ENCODE assay signal across 19 cellular contexts in the genomic region with DNA sequence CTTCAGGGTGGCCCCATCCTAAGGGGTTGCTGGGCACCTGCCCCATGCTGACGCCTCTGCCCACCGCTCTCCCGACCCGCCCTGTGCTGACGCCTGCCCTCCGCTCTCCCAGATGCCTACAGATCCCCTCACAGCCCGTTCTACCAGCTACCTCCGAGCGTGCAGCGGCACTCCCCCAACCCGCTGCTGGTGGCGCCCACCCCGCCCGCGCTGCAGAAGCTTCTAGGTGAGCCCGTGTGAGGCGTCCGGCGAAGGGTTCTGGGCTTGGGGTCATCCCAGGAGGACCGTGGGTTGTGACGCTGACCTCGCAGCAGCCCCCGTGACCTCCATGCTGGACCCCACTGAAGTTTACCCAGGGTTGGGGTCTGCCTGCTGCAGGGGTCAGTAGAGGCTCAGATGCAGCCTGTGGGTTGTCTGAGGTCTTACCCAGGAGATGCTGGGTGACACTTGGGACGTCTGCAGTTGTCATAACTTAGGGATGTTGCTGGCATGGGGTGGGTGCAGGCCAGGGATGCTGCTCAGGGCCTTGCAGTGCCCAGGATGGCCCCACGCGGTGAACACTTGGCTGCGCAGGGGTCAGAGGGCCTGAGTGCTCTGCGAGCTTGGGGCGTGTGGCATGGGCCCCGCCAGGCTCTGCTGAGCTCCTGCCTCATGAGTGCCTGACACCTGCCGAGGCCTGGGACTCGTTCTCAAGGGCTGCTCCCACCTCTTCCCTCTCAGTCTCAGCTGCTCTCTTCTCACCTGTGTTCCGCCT. TPM values are rescaled to one million over a fixed set of nuclear protein-coding genes. Genes with fewer than 3 reads are reported as not detected.
"Had no signal": no experiment of that assay in that cellular context is flagged by ENCODE, and none has a peak within 500 bp of the region (broad histone marks: within the 10 kb centered on the region; RNA-seq: fewer than 3 reads in every experiment).

No MANE protein-coding gene starts in this region.

- H3K4me1 ChIP-seq: parathyroid adenoma had no signal

- DNase-seq: activated B cell treated with CpG ODN at 0.5 μM for 24 hours; activated CD4-positive, alpha-beta T cell treated with anti-CD3 and anti-CD28 coated beads, Interleukin-2, amount 10 ng/mL, durations not matched to agents 24 days and 14 days; activated naive CD4-positive, alpha-beta T cell treated with anti-CD3 and anti-CD28 coated beads for 36 hours; adrenal gland; dorsolateral prefrontal cortex; esophagus squamous epithelium; hippocampal formation; naive B cell; stimulated activated CD4-positive, alpha-beta T cell treated with anti-CD3 and anti-CD28 coated beads, Interleukin-4, amount 100 ng/mL, for 1 hour; stimulated activated naive CD8-positive, alpha-beta T cell treated with anti-CD3 and anti-CD28 coated beads, Interleukin-15, Interleukin-2, amounts not matched to agents 100 U/mL and 50 U/mL, for 24 hours; SW 1271 had no signal

- H3K27ac Mint-ChIP-seq: activated B cell treated with CpG ODN at 0.5 μM for 24 hours; activated CD4-positive, alpha-beta T cell treated with anti-CD3 and anti-CD28 coated beads, Interleukin-2, amount 10 ng/mL, durations not matched to agents 24 days and 14 days; activated naive CD4-positive, alpha-beta T cell treated with anti-CD3 and anti-CD28 coated beads for 36 hours; activated T-helper 2 cell treated with anti-CD3 and anti-CD28 coated beads, Interferon-gamma antibody, Interleukin-2, Interleukin-4, amounts not matched to agents 10 μg/mL and 5 μg/mL and 100 μg/mL, durations not matched to agents 14 hours and 24 hours and 36 hours had no signal

- H3K4me3 ChIP-seq: adrenal gland, dorsolateral prefrontal cortex, esophagus squamous epithelium, suprapubic skin had no signal

- H3K4me3 Mint-ChIP-seq: activated B cell treated with CpG ODN at 0.5 μM for 24 hours; activated CD4-positive, alpha-beta T cell treated with anti-CD3 and anti-CD28 coated beads, Interleukin-2, amount 10 ng/mL, durations not matched to agents 24 days and 14 days; activated naive CD4-positive, alpha-beta T cell treated with anti-CD3 and anti-CD28 coated beads for 36 hours; type B pancreatic cell had no signal

- H3K9ac ChIP-seq: parathyroid adenoma had no signal

- FAIRE-seq: keratinocyte, TTC549 had no signal

- H2AFZ ChIP-seq: parathyroid adenoma had no signal

- H3K9me3 ChIP-seq: adrenal gland, esophagus squamous epithelium, suprapubic skin had no signal

- H3K27me3 Mint-ChIP-seq: activated B cell treated with CpG ODN at 0.5 μM for 24 hours; activated CD4-positive, alpha-beta T cell treated with anti-CD3 and anti-CD28 coated beads, Interleukin-2, amount 10 ng/mL, durations not matched to agents 24 days and 14 days; naive B cell; type B pancreatic cell had no signal

- ATAC-seq: left lobe of liver; stimulated activated naive CD8-positive, alpha-beta T cell treated with anti-CD3 and anti-CD28 coated beads, Interleukin-15, Interleukin-2, amounts not matched to agents 100 U/mL and 50 U/mL, for 24 hours had no signal

- H3K27ac ChIP-seq: adrenal gland, dorsolateral prefrontal cortex, parathyroid adenoma, suprapubic skin had no signal

- H3K27me3 ChIP-seq: adrenal gland, dorsolateral prefrontal cortex, esophagus squamous epithelium, suprapubic skin had no signal

- H3K9me3 Mint-ChIP-seq: activated B cell treated with CpG ODN at 0.5 μM for 24 hours; activated CD4-positive, alpha-beta T cell treated with anti-CD3 and anti-CD28 coated beads, Interleukin-2, amount 10 ng/mL, durations not matched to agents 24 days and 14 days; activated naive CD4-positive, alpha-beta T cell treated with anti-CD3 and anti-CD28 coated beads for 36 hours; activated T-helper 2 cell treated with anti-CD3 and anti-CD28 coated beads, Interferon-gamma antibody, Interleukin-2, Interleukin-4, amounts not matched to agents 10 μg/mL and 5 μg/mL and 100 μg/mL, durations not matched to agents 14 hours and 24 hours and 36 hours; naive B cell; type B pancreatic cell had no signal

RNA-seq across cellular contexts. Expression of a gene that starts 45.1 kb away (rescaled TPM):
- total RNA-seq: lung microvascular endothelial cell, suprapubic skin had no signal
- polyA plus RNA-seq: keratinocyte had no signal
